27 cellular contexts compared by ENCODE assay signal in the genomic region with DNA sequence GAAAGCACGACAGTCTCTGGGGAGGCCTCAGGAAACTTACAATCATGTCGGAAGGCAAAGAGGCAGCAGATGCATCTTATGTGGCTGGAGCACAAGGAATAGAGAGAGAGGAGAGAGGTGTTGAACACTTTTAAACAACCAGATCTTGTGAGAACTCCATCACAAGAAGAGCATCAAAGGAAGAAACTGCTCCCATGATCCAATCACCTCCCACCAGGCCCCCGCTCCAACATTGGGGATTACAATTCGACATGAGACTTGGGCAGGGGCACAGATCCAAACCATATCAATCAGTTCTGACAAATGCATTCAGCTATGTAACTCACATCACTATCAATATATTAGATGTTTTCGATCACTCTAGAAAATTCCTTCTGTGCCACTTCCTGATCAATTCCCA.
"Had no signal": no experiment of that assay in that cellular context is flagged by ENCODE, and none has a peak within 500 bp of the region (broad histone marks: within the 10 kb centered on the region; RNA-seq: fewer than 3 reads in every experiment).

No MANE protein-coding gene starts in this region.

- ATAC-seq: activated T-cell treated with anti-CD3 and anti-CD28 coated beads, Interleukin-2, amount 50 U/mL, for 4 hours; effector memory CD8-positive, alpha-beta T cell had no signal

- H3K27ac Mint-ChIP-seq: activated CD4-positive, alpha-beta T cell treated with anti-CD3 and anti-CD28 coated beads, Interleukin-2, amount 10 ng/mL, durations not matched to agents 7 days and 5 days; effector memory CD8-positive, alpha-beta T cell; nephron progenitor cell; type B pancreatic cell had no signal

- H3K27me3 ChIP-seq: right atrium auricular region, stomach, testis had no signal

- H3K9me3 ChIP-seq: prostate gland, right atrium auricular region, stomach, testis had no signal

- FAIRE-seq: bronchial epithelial cell had no signal

- H3K27ac ChIP-seq: prostate gland, right atrium auricular region, skin epidermis, stomach, testis had no signal

- DNase-seq: activated CD4-positive, alpha-beta T cell treated with anti-CD3 and anti-CD28 coated beads, Interleukin-2, amount 10 ng/mL, durations not matched to agents 7 days and 5 days; activated CD4-positive, CD25-positive, alpha-beta regulatory T cell; activated CD8-positive, alpha-beta memory T cell treated with anti-CD3 and anti-CD28 coated beads, Interleukin-2, amount 50 U/mL, for 4 hours; activated effector memory CD4-positive, alpha-beta T cell treated with Interleukin-2 at 50 U/mL for 16 hours; activated naive CD4-positive, alpha-beta T cell treated with anti-CD3 and anti-CD28 coated beads, Interleukin-2, amount 50 U/mL, for 16 hours; activated T-cell treated with anti-CD3 and anti-CD28 coated beads, Interleukin-2, amount 50 U/mL, for 4 hours; aorta; cerebellar nuclear complex; dermis blood vessel endothelial cell; effector memory CD8-positive, alpha-beta T cell; glutamatergic neuron; hypothalamus; midbrain; nephron progenitor cell; nucleus accumbens; stimulated activated CD4-positive, alpha-beta T cell treated with anti-CD3 and anti-CD28 coated beads, Interleukin-15, amount 100 ng/mL, for 24 hours; stimulated activated CD4-positive, alpha-beta T cell treated with anti-CD3 and anti-CD28 coated beads, Interleukin-4, amount 100 ng/mL, for 1 hour; stomach; T-helper 1 cell; T-helper 9 cell; testis had no signal

- H3K9me3 Mint-ChIP-seq: activated CD4-positive, alpha-beta T cell treated with anti-CD3 and anti-CD28 coated beads, Interleukin-2, amount 10 ng/mL, durations not matched to agents 7 days and 5 days; activated T-cell treated with anti-CD3 and anti-CD28 coated beads, Interleukin-2, amount 50 U/mL, for 4 hours; effector memory CD8-positive, alpha-beta T cell; type B pancreatic cell had no signal

- H3K4me1 ChIP-seq: prostate gland, testis had no signal

- H3K36me3 Mint-ChIP-seq: type B pancreatic cell had no signal

- H3K4me3 Mint-ChIP-seq: activated CD4-positive, alpha-beta T cell treated with anti-CD3 and anti-CD28 coated beads, Interleukin-2, amount 10 ng/mL, durations not matched to agents 7 days and 5 days; activated T-cell treated with anti-CD3 and anti-CD28 coated beads, Interleukin-2, amount 50 U/mL, for 4 hours; effector memory CD8-positive, alpha-beta T cell; nephron progenitor cell; type B pancreatic cell had no signal

- H3K4me1 Mint-ChIP-seq: activated CD4-positive, alpha-beta T cell treated with anti-CD3 and anti-CD28 coated beads, Interleukin-2, amount 10 ng/mL, durations not matched to agents 7 days and 5 days had no signal

- H3K36me3 ChIP-seq: prostate gland, right atrium auricular region, stomach had no signal

- H3K4me3 ChIP-seq: lung, prostate gland, right atrium auricular region, skin epidermis, stomach, testis had no signal

- H3K27me3 Mint-ChIP-seq: activated CD4-positive, alpha-beta T cell treated with anti-CD3 and anti-CD28 coated beads, Interleukin-2, amount 10 ng/mL, durations not matched to agents 7 days and 5 days; type B pancreatic cell had no signal
